ENCODE assay signal across 8 cellular contexts in the genomic region with DNA sequence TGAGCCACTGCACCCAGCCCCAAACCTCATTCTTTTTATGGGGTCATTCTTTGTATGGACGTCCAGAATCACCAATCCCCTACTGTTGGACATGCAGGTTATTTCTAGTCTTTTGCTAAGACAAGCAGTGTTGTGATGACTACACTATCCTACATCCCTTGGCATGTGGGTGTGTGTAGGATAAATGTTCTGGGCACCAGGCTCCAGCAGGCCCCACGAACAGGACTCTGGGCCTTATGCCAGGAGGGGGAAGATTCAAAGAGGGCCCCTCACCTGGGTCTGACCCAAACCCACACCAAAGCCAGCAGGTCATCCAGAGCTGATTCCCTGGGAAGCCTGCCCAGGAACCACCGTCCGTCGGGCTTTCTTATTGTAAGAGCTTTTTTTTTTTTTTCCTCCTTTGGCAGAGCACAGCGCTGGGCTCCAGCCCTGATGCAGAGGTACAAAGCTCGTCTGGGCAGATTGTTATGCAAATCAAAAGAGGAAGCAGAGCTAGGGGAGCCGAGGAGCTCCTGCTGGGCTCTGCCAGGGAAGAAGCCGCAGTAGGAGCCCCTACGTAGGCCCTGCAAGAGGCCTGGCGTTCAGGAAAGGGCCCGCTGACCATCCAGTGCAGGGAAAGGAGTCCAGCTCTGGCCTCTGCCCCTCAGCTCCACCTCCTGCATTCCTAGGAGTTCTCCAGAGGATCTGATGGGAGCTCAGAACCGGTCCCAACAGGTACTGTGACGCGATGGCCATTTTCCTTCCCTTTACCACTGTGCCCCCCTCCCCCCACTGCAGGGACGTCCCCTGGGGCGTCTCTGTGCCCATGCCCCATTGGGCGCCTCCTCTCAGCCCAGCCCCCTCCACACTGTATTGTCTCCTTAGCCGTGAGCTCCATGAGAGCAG. TPM values are rescaled to one million over a fixed set of nuclear protein-coding genes. Genes with fewer than 3 reads are reported as not detected.
DNase-seq lines count a peak whose midpoint lies in the region; ATAC-seq and TF ChIP-seq lines count a peak whose summit lies in the region.

No MANE protein-coding gene starts in this region.

- ATAC-seq in CD8-positive, alpha-beta T cell: no peak
- ATAC-seq in HG03354 (IDR thresholded peaks at IDR 0.05; ENCODE audit: poor library complexity, severe bottlenecking, unreplicated experiment): peak; percentile 89

- peak overlapping the region; percentile 77 for H3K27ac Mint-ChIP-seq in CD8-positive, alpha-beta T cell

- H3K4me3 Mint-ChIP-seq in CD8-positive, alpha-beta T cell: peak overlapping the region; percentile 43

- TF ChIP-seq POLR2A in GM19099 (IDR thresholded peaks at IDR 0.05; ENCODE audit: extremely low read depth, insufficient read length, low read depth): peak; percentile 69

- H2AFZ ChIP-seq in SU-DHL-6 (ENCODE audit: low read depth, low read length, severe bottlenecking): no peak overlapping the region

- H3K79me2 ChIP-seq in SU-DHL-6 (ENCODE audit: insufficient read depth, low read length): no peaks in the 10 kb centered on the region

- no peaks in the 10 kb centered on the region for H3K9me2 ChIP-seq in SU-DHL-6 (replicated peaks; ENCODE audit: insufficient read depth, low read length)

- peak overlapping the region; percentile 22 for H3K4me2 ChIP-seq in SU-DHL-6 (ENCODE audit: low read depth, low read length, poor library complexity, severe bottlenecking)

- H3K9me3 Mint-ChIP-seq in CD8-positive, alpha-beta T cell: no peaks in the 10 kb centered on the region

- H4K20me1 ChIP-seq in SU-DHL-6 (ENCODE audit: low read depth, low read length): no peaks in the 10 kb centered on the region

- H3K27me3 ChIP-seq in CD8-positive, alpha-beta T cell (ENCODE audit: insufficient read depth, low read length): no peaks in the 10 kb centered on the region
- no peaks in the 10 kb centered on the region for H3K27me3 ChIP-seq in SU-DHL-6 (ENCODE audit: low read length)

- peak overlapping the region; percentile 14 for H3K4me3 ChIP-seq in CD8-positive, alpha-beta T cell (ENCODE audit: low read depth, low read length)
- H3K4me3 ChIP-seq in SU-DHL-6 (ENCODE audit: insufficient read depth, low read length, poor library complexity, severe bottlenecking): no peak overlapping the region

- intact Hi-C loops in CD8-positive, alpha-beta T cell (cut with DNase I, micrococcal nuclease): loop anchor here in 1 of 2 experiments (2.0 kb wide), 1 partner anchor 13 kb away; no protein-coding TSS in a partner anchor
- intact Hi-C loops in cardiac septum (cut with DNase I): no loop called here

- POLR2A ChIA-PET in CD8-positive, alpha-beta T cell (lab: Charles Lee): interaction anchor here (0.6 to 0.9 kb wide), 3 partner anchors 12 to 210 kb away, joined by 3 read pairs; no protein-coding TSS in a partner anchor

- no peaks in the 10 kb centered on the region for H3K27me3 Mint-ChIP-seq in CD8-positive, alpha-beta T cell (ENCODE audit: low read depth)

- H3K9me3 ChIP-seq in CD8-positive, alpha-beta T cell (ENCODE audit: low read length): no peaks in the 10 kb centered on the region
- H3K9me3 ChIP-seq in SU-DHL-6 (ENCODE audit: insufficient read depth, low read length): no peaks in the 10 kb centered on the region

- H3F3A ChIP-seq in SU-DHL-6 (ENCODE audit: insufficient read depth): no peaks in the 10 kb centered on the region

- H3K4me1 Mint-ChIP-seq in CD8-positive, alpha-beta T cell (ENCODE audit: low read depth): peaks cover 30% of the 10 kb centered on the region

- no peaks in the 10 kb centered on the region for H3K36me3 Mint-ChIP-seq in CD8-positive, alpha-beta T cell

- DNase-seq in CD8-positive, alpha-beta T cell: no peak
- DNase-seq in cardiac septum (ENCODE audit: low spot score) (peak; percentile 80), retina (peak; percentile 58), occipital lobe (lab: John Stamatoyannopoulos, UW) (no peak), NCI-H82 treated with DMSO at 0.1 percent for 48 hours (lab: John Stamatoyannopoulos, UW; ENCODE audit: unreplicated experiment) (no peak)

- H3K9ac ChIP-seq in SU-DHL-6 (ENCODE audit: low read length): no peak overlapping the region

- H3K27ac ChIP-seq in CD8-positive, alpha-beta T cell (ENCODE audit: low read depth, low read length): no peak overlapping the region
- H3K27ac ChIP-seq in SU-DHL-6 (ENCODE audit: low read depth, low read length): no peak overlapping the region

- no peaks in the 10 kb centered on the region for H3K36me3 ChIP-seq in CD8-positive, alpha-beta T cell (ENCODE audit: insufficient read depth, low read length)
- no peaks in the 10 kb centered on the region for H3K36me3 ChIP-seq in SU-DHL-6 (ENCODE audit: low read length)

- H3K4me1 ChIP-seq in CD8-positive, alpha-beta T cell (ENCODE audit: insufficient read depth, low read length): peaks cover 39% of the 10 kb centered on the region

- TF ChIP-seq CTCF in CD8-positive, alpha-beta T cell (IDR thresholded peaks at IDR 0.05): no peak
- TF ChIP-seq CTCF in SU-DHL-6 (IDR thresholded peaks at IDR 0.05; ENCODE audit: insufficient read depth, low read length, poor library complexity, severe bottlenecking): no peak

- CTCF ChIA-PET in CD8-positive, alpha-beta T cell (lab: Charles Lee): interaction anchor here (0.6 to 3.2 kb wide), 4 partner anchors 9 to 621 kb away, joined by 3 to 19 read pairs (median 4); no protein-coding TSS in a partner anchor

RNA-seq across cellular contexts. Expression of a gene that starts 29.0 kb away (rescaled TPM):
- 100 to 1,000 TPM; 130 to 147 TPM for total RNA-seq in CD8-positive, alpha-beta T cell
- total RNA-seq in cardiac septum (43.9 TPM), occipital lobe (8.7 TPM)

RNA-seq across cellular contexts. Expression of a gene that starts 44.9 kb away (rescaled TPM):
- 1 to 10 TPM; 4.9 to 6.8 TPM for total RNA-seq in CD8-positive, alpha-beta T cell
- total RNA-seq in cardiac septum (16.2 TPM), occipital lobe (4.8 TPM)

Comparison
In these comparisons a context has a peak if more than half of its experiments do, and no peak if none do; other contexts are left out.
1. DNase-seq: peak in cardiac septum (single experiment) and retina (single experiment); none in CD8-positive, alpha-beta T cell (0 of 7), occipital lobe (single experiment) and NCI-H82 treated with DMSO at 0.1 percent for 48 hours (single experiment).